In the genomic region with DNA sequence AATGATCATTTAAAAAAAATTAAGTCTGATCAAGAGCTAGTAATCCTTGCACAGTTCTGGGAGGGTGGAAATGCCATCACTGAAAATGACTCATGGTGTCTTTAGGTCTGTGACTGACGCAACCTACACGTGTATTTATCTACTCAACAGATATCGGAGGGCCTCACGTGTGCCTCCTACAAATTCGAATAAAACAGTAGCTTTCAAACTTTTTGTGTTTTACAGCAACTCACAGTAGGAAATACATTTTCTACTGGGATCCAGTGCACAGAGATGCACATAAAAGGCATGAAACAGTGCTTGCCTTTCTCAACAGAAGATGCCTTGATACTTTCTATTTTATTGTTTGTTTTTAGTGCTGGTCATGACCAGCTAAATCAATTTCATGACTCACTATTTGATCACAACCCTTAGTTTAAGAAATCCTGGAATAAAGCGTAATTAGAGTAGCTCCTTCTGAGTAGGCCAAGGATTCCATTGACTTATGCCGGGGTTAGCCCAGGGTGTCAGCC, we compare ENCODE assay signal across 10 cellular contexts.
DNase-seq lines count a peak whose midpoint lies in the region; ATAC-seq, FAIRE-seq and TF ChIP-seq lines count a peak whose summit lies in the region.
"Had no signal": no experiment of that assay in that cellular context is flagged by ENCODE, and none has a peak within 500 bp of the region (broad histone marks: within the 10 kb centered on the region; RNA-seq: fewer than 3 reads in every experiment).

No MANE protein-coding gene starts in this region.

- FAIRE-seq in urothelium cell line (lab: Jason Lieb, UNC) = no peak
- FAIRE-seq: islet of Langerhans had no signal

- WGBS in ovary, 3 donors = 74 to 88% (median 79%) methylated on average over 7 of the region's 7 CpGs
- 85 to 90% methylated on average over 7 of the region's 7 CpGs for WGBS in aorta, 2 donors

- TF ChIP-seq EP300 in ovary (IDR thresholded peaks at IDR 0.05) = no peak

- H3K27me3 ChIP-seq in ovary (no peaks in the 10 kb centered on the region), aorta (ENCODE audit: control insufficient read depth in 1 of 2, insufficient read depth in 2 of 2, low read length in 1 of 2) (no peaks in the 10 kb centered on the region), ascending aorta (no peaks in the 10 kb centered on the region)

- H3K4me3 ChIP-seq in fibroblast of pulmonary artery (replicated peaks; ENCODE audit: low read depth, low read length) (no peak overlapping the region), ovary (no peak overlapping the region), aorta (ENCODE audit: low read length in 2 of 2) (no peak overlapping the region), ascending aorta (no peak overlapping the region)
- H3K4me3 ChIP-seq: skin epidermis had no signal

- no peak for TF ChIP-seq POLR2A in ovary (IDR thresholded peaks at IDR 0.05)

- H3K4me1 ChIP-seq in ovary (ENCODE audit: insufficient read depth) (no peaks in the 10 kb centered on the region), aorta (ENCODE audit: control insufficient read depth in 1 of 2, insufficient read depth in 2 of 2, low read length in 2 of 2) (no peaks in the 10 kb centered on the region), ascending aorta (no peaks in the 10 kb centered on the region)

- ATAC-seq in aorta (ENCODE audit: low FRiP score) = no peak

- intact Hi-C loops in ovary (cut with DNase I) (no loop called here), aorta (cut with DNase I) (no loop called here), ascending aorta (cut with DNase I) (no loop called here)

- H3K27ac ChIP-seq in ovary (no peak overlapping the region), aorta (ENCODE audit: low read depth in 1 of 2, low read length in 2 of 2) (no peak overlapping the region), ascending aorta (no peak overlapping the region)

- TF ChIP-seq CTCF in fibroblast of pulmonary artery (IDR thresholded peaks at IDR 0.05; ENCODE audit: low read length, missing control alignments) (no peak), ovary (IDR thresholded peaks at IDR 0.05) (no peak), ascending aorta (IDR thresholded peaks at IDR 0.05) (no peak)

- peak; percentile 95 for DNase-seq in HS-5 (ENCODE audit: low read depth)
- peak; percentile 36 for DNase-seq in SIG-M5 treated with dmso at 0.1 percent for 504 hours (lab: John Stamatoyannopoulos, UW; ENCODE audit: unreplicated experiment)
- DNase-seq in fibroblast of pulmonary artery (ENCODE audit: low read depth) = peak; percentile 85
- DNase-seq in urothelium cell line (ENCODE audit: low spot score) = peak; percentile 75
- DNase-seq in ovary = no peak
- DNase-seq in aorta = no peak
- DNase-seq in ascending aorta (ENCODE audit: low spot score in 2 of 2) = no peak
- DNase-seq: amygdala had no signal

- no peaks in the 10 kb centered on the region for H3K36me3 ChIP-seq in ovary
- no peaks in the 10 kb centered on the region for H3K36me3 ChIP-seq in aorta (ENCODE audit: control insufficient read depth in 1 of 2, insufficient read depth in 2 of 2, low read length in 1 of 2)
- H3K36me3 ChIP-seq in ascending aorta = no peaks in the 10 kb centered on the region

- H3K9me3 ChIP-seq in ovary (no peaks in the 10 kb centered on the region), aorta (ENCODE audit: control insufficient read depth, low read length) (no peaks in the 10 kb centered on the region), ascending aorta (no peaks in the 10 kb centered on the region)

Comparison
In these comparisons a context has a peak if more than half of its experiments do, and no peak if none do; other contexts are left out.
1. DNase-seq: peak in HS-5 (single experiment), SIG-M5 treated with dmso at 0.1 percent for 504 hours (single experiment), fibroblast of pulmonary artery (single experiment) and urothelium cell line (single experiment); none in ovary (0 of 5), aorta (0 of 2) and ascending aorta (0 of 2).